14 cellular contexts compared by ENCODE assay signal in genomic region chr11:115194798-115195101, GRCh38.
A peak's percentile ranks its signal among the peaks of the same experiment; 100 is the strongest.
DNase-seq lines count a peak whose midpoint lies in the region; ATAC-seq and TF ChIP-seq lines count a peak whose summit lies in the region.
"Had no signal": no experiment of that assay in that cellular context is flagged by ENCODE, and none has a peak within 500 bp of the region (broad histone marks: within the 10 kb centered on the region; RNA-seq: fewer than 3 reads in every experiment).

No MANE protein-coding gene starts in this region.

- CTCF ChIA-PET in activated CD4-positive, alpha-beta T cell treated with anti-CD3 and anti-CD28 coated beads, Interleukin-2, amount 10 ng/mL, durations not matched to agents 7 days and 5 days (lab: Charles Lee): interaction anchor here (1.0 kb wide), 1 partner anchor 14 kb away, joined by 3 read pairs; no protein-coding TSS in a partner anchor

- intact Hi-C loops in lower lobe of right lung (cut with DNase I): no loop called here

- H3K27ac ChIP-seq in lower lobe of right lung: no peak overlapping the region
- H3K27ac ChIP-seq: uterus had no signal

- no peak for TF ChIP-seq CTCF in lower lobe of right lung (IDR thresholded peaks at IDR 0.05)

- no peaks in the 10 kb centered on the region for H3K36me3 ChIP-seq in lower lobe of right lung
- H3K36me3 ChIP-seq: uterus had no signal

- H3K27me3 Mint-ChIP-seq in activated CD4-positive, alpha-beta T cell treated with anti-CD3 and anti-CD28 coated beads, Interleukin-2, amount 10 ng/mL, durations not matched to agents 7 days and 5 days: peaks cover 5% of the 10 kb centered on the region
- no peaks in the 10 kb centered on the region for H3K27me3 Mint-ChIP-seq in IgD-negative memory B cell

- POLR2A ChIA-PET in activated CD4-positive, alpha-beta T cell treated with anti-CD3 and anti-CD28 coated beads, Interleukin-2, amount 10 ng/mL, durations not matched to agents 7 days and 5 days (lab: Charles Lee): no interaction called here

- ATAC-seq in GM21390 (IDR thresholded peaks at IDR 0.05; ENCODE audit: unreplicated experiment) (peak; percentile 32), lower lobe of right lung (peak; percentile 26 to 51), GM21423 (IDR thresholded peaks at IDR 0.05; ENCODE audit: unreplicated experiment) (no peak)
- ATAC-seq: HCT116 had no signal

- H3K4me1 ChIP-seq in lower lobe of right lung: no peaks in the 10 kb centered on the region
- H3K4me1 ChIP-seq: uterus had no signal

- H3K4me3 ChIP-seq in lower lobe of right lung: no peak overlapping the region
- H3K4me3 ChIP-seq: uterus had no signal

- H3K9me3 Mint-ChIP-seq in activated CD4-positive, alpha-beta T cell treated with anti-CD3 and anti-CD28 coated beads, Interleukin-2, amount 10 ng/mL, durations not matched to agents 7 days and 5 days: no peaks in the 10 kb centered on the region
- no peaks in the 10 kb centered on the region for H3K9me3 Mint-ChIP-seq in IgD-negative memory B cell
- H3K9me3 Mint-ChIP-seq: neural crest cell had no signal

- no peak overlapping the region for H3K27ac Mint-ChIP-seq in activated CD4-positive, alpha-beta T cell treated with anti-CD3 and anti-CD28 coated beads, Interleukin-2, amount 10 ng/mL, durations not matched to agents 7 days and 5 days
- H3K27ac Mint-ChIP-seq in IgD-negative memory B cell: peak overlapping the region in 1 of 3 donors; percentile 86

- no peaks in the 10 kb centered on the region for H3K4me1 Mint-ChIP-seq in activated CD4-positive, alpha-beta T cell treated with anti-CD3 and anti-CD28 coated beads, Interleukin-2, amount 10 ng/mL, durations not matched to agents 7 days and 5 days
- peaks cover 4 to 9% (median 8%) of the 10 kb centered on the region in 3 donors for H3K4me1 Mint-ChIP-seq in IgD-negative memory B cell

- peak overlapping the region; percentile 19 for H3K4me3 Mint-ChIP-seq in activated CD4-positive, alpha-beta T cell treated with anti-CD3 and anti-CD28 coated beads, Interleukin-2, amount 10 ng/mL, durations not matched to agents 7 days and 5 days
- peak overlapping the region; percentile 68 to 91 (median 80) for H3K4me3 Mint-ChIP-seq in IgD-negative memory B cell
- H3K4me3 Mint-ChIP-seq: neural crest cell had no signal

- H3K9me3 ChIP-seq in lower lobe of right lung: no peaks in the 10 kb centered on the region
- H3K9me3 ChIP-seq: uterus had no signal

- no peaks in the 10 kb centered on the region for H3K36me3 Mint-ChIP-seq in activated CD4-positive, alpha-beta T cell treated with anti-CD3 and anti-CD28 coated beads, Interleukin-2, amount 10 ng/mL, durations not matched to agents 7 days and 5 days (ENCODE audit: low read depth)
- H3K36me3 Mint-ChIP-seq in IgD-negative memory B cell: no peaks in the 10 kb centered on the region

- DNase-seq in activated CD4-positive, alpha-beta T cell treated with anti-CD3 and anti-CD28 coated beads, Interleukin-2, amount 10 ng/mL, durations not matched to agents 7 days and 5 days: no peak
- no peak for DNase-seq in activated CD4-positive, alpha-beta T cell treated with anti-CD3 and anti-CD28 coated beads, Interleukin-2, amount 50 U/mL, for 4 hours
- no peak for DNase-seq in lower lobe of right lung
- no peak for DNase-seq in NCI-H526 treated with DMSO at 0.1 percent for 48 hours (lab: John Stamatoyannopoulos, UW)
- no peak for DNase-seq in activated naive CD4-positive, alpha-beta T cell treated with Interleukin-2 at 50 U/mL for 16 hours
- DNase-seq: ACHN; activated effector memory CD4-positive, alpha-beta T cell treated with anti-CD3 and anti-CD28 coated beads, Interleukin-2, amount 50 U/mL, for 16 hours; NCI-H524 treated with DMSO at 0.1 percent for 48 hours; uterus had no signal

- no peaks in the 10 kb centered on the region for H3K27me3 ChIP-seq in lower lobe of right lung (ENCODE audit: low read depth)
- H3K27me3 ChIP-seq: uterus had no signal
